ENCODE assay signal across 1 cellular context in the genomic region with DNA sequence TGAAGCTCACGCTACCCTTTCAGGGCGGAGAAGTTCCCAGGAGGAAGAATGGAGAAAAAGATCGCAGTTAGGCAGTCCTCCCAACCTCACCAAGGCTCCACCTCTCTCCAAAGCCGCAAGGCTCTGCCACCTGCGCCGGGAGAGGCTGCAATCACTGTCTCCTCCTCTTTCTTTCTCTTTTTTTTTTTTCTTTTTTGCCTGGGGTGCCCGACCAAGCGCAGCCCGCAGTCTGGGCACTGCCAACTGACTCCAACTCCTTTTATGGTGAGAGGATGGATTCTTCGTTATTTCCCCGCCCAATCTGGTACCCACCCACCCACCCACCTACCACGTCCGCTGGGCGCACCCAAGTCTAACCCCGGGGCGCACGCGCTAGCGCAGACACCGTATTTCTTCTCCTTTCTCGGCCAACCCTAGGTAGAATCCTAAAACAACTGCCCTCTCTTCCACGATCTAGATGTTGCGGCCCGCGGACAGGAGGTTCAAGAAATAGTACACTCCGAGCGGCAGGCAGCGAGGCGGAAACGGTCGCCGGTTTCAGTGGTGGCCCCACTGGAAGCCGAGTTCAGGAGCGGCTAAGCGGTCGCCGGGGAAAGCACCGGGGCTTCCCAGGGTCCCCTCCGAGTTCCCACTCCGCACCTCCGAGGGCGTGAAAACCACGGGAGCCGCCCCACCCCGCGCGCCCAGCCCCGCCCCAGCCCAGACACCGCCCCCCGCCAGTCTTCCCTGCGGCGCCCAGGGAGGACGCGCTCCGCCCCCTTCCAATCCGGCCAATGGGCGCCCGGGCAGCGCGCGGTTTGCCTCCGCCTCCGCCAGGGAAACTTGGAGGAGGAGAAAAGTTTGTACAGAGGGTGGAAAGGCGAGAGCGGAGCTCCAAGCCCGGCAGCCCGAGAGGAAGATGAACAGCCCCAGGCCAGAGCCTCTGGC.
TF ChIP-seq lines count a peak whose summit lies in the region.

A gene (plus strand): TSS at position 845 of the 927 bp plus-strand sequence. CDS start 1,079 bp downstream, outside the sequence.

TF ChIP-seq in HEK293, 187 proteins besides CTCF, POLR2A, EP300 and RAD21 (continued from another document and continues in another):
- TF ChIP-seq, protein P1, sequence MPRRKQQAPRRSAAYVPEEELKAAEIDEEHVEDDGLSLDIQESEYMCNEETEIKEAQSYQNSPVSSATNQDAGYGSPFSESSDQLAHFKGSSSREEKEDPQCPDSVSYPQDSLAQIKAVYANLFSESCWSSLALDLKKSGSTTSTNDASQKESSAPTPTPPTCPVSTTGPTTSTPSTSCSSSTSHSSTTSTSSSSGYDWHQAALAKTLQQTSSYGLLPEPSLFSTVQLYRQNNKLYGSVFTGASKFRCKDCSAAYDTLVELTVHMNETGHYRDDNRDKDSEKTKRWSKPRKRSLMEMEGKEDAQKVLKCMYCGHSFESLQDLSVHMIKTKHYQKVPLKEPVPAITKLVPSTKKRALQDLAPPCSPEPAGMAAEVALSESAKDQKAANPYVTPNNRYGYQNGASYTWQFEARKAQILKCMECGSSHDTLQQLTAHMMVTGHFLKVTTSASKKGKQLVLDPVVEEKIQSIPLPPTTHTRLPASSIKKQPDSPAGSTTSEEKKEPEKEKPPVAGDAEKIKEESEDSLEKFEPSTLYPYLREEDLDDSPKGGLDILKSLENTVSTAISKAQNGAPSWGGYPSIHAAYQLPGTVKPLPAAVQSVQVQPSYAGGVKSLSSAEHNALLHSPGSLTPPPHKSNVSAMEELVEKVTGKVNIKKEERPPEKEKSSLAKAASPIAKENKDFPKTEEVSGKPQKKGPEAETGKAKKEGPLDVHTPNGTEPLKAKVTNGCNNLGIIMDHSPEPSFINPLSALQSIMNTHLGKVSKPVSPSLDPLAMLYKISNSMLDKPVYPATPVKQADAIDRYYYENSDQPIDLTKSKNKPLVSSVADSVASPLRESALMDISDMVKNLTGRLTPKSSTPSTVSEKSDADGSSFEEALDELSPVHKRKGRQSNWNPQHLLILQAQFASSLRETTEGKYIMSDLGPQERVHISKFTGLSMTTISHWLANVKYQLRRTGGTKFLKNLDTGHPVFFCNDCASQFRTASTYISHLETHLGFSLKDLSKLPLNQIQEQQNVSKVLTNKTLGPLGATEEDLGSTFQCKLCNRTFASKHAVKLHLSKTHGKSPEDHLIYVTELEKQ (tag by site-specific recombination; IDR thresholded peaks at IDR 0.05; ENCODE audit: borderline replicate concordance), result no peak
- no peak for TF ChIP-seq ZNF776 (tag by site-specific recombination; IDR thresholded peaks at IDR 0.05; ENCODE audit: borderline replicate concordance)
- no peak for TF ChIP-seq ZNF548 (tag by site-specific recombination; IDR thresholded peaks at IDR 0.05)
- no peak for TF ChIP-seq ZNF138 (tag by site-specific recombination; IDR thresholded peaks at IDR 0.05; ENCODE audit: borderline replicate concordance)
- no peak for TF ChIP-seq WT1 (tag by site-specific recombination; IDR thresholded peaks at IDR 0.05)
- peak; percentile 75 for TF ChIP-seq SP2 (tag by site-specific recombination; IDR thresholded peaks at IDR 0.05)
- TF ChIP-seq ZNF76 (tag by site-specific recombination; IDR thresholded peaks at IDR 0.05; ENCODE audit: borderline replicate concordance, low read depth), result peak; percentile 80
- no peak for TF ChIP-seq ZBTB48 (tag by site-specific recombination; IDR thresholded peaks at IDR 0.05)
- TF ChIP-seq ZNF837 (tag by site-specific recombination; IDR thresholded peaks at IDR 0.05), result no peak
- no peak for TF ChIP-seq GLI4 (tag by site-specific recombination; IDR thresholded peaks at IDR 0.05)
- TF ChIP-seq, protein P2, sequence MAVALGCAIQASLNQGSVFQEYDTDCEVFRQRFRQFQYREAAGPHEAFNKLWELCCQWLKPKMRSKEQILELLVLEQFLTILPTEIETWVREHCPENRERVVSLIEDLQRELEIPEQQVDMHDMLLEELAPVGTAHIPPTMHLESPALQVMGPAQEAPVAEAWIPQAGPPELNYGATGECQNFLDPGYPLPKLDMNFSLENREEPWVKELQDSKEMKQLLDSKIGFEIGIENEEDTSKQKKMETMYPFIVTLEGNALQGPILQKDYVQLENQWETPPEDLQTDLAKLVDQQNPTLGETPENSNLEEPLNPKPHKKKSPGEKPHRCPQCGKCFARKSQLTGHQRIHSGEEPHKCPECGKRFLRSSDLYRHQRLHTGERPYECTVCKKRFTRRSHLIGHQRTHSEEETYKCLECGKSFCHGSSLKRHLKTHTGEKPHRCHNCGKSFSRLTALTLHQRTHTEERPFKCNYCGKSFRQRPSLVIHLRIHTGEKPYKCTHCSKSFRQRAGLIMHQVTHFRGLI (tag by site-specific recombination; IDR thresholded peaks at IDR 0.05), result no peak; the same call in 1 of the 2 replicates
- peak; percentile 74 for TF ChIP-seq ZBTB17 (tag by site-specific recombination; IDR thresholded peaks at IDR 0.05)
- TF ChIP-seq KLF8 (tag by site-specific recombination; IDR thresholded peaks at IDR 0.05), result peak; percentile 80
- TF ChIP-seq HOXA7 (CRISPR knock-in tag; IDR thresholded peaks at IDR 0.05; ENCODE audit: borderline replicate concordance), result no peak
- no peak for TF ChIP-seq ZNF792 (tag by site-specific recombination; IDR thresholded peaks at IDR 0.05)
- TF ChIP-seq ZNF423 (tag by site-specific recombination; IDR thresholded peaks at IDR 0.05), result no peak; the same call in none of the 2 replicates
- no peak for TF ChIP-seq ZNF585B (tag by site-specific recombination; IDR thresholded peaks at IDR 0.05)
- TF ChIP-seq ZNF416 (tag by site-specific recombination; IDR thresholded peaks at IDR 0.05), result no peak
- no peak for TF ChIP-seq ZNF114 (tag by site-specific recombination; IDR thresholded peaks at IDR 0.05)
- no peak for TF ChIP-seq ZNF37A (tag by site-specific recombination; IDR thresholded peaks at IDR 0.05)
- no peak for TF ChIP-seq ZNF530 (tag by site-specific recombination; IDR thresholded peaks at IDR 0.05; ENCODE audit: low read depth)
- TF ChIP-seq SCRT2 (tag by site-specific recombination; IDR thresholded peaks at IDR 0.05), result no peak
- no peak for TF ChIP-seq YY2 (tag by site-specific recombination; IDR thresholded peaks at IDR 0.05)
- TF ChIP-seq, protein P3, sequence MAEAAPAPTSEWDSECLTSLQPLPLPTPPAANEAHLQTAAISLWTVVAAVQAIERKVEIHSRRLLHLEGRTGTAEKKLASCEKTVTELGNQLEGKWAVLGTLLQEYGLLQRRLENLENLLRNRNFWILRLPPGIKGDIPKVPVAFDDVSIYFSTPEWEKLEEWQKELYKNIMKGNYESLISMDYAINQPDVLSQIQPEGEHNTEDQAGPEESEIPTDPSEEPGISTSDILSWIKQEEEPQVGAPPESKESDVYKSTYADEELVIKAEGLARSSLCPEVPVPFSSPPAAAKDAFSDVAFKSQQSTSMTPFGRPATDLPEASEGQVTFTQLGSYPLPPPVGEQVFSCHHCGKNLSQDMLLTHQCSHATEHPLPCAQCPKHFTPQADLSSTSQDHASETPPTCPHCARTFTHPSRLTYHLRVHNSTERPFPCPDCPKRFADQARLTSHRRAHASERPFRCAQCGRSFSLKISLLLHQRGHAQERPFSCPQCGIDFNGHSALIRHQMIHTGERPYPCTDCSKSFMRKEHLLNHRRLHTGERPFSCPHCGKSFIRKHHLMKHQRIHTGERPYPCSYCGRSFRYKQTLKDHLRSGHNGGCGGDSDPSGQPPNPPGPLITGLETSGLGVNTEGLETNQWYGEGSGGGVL (tag by site-specific recombination; IDR thresholded peaks at IDR 0.05), result no peak
- TF ChIP-seq SETDB1 (IDR thresholded peaks at IDR 0.05; ENCODE audit: insufficient read length, low read length), result no peak
- TF ChIP-seq KLF10 (tag by site-specific recombination; IDR thresholded peaks at IDR 0.05), result no peak; the same call in 1 of the 2 replicates
- no peak for TF ChIP-seq ZNF10 (tag by site-specific recombination; IDR thresholded peaks at IDR 0.05)
- TF ChIP-seq, protein P4, sequence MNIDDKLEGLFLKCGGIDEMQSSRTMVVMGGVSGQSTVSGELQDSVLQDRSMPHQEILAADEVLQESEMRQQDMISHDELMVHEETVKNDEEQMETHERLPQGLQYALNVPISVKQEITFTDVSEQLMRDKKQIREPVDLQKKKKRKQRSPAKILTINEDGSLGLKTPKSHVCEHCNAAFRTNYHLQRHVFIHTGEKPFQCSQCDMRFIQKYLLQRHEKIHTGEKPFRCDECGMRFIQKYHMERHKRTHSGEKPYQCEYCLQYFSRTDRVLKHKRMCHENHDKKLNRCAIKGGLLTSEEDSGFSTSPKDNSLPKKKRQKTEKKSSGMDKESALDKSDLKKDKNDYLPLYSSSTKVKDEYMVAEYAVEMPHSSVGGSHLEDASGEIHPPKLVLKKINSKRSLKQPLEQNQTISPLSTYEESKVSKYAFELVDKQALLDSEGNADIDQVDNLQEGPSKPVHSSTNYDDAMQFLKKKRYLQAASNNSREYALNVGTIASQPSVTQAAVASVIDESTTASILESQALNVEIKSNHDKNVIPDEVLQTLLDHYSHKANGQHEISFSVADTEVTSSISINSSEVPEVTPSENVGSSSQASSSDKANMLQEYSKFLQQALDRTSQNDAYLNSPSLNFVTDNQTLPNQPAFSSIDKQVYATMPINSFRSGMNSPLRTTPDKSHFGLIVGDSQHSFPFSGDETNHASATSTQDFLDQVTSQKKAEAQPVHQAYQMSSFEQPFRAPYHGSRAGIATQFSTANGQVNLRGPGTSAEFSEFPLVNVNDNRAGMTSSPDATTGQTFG (tag by site-specific recombination; IDR thresholded peaks at IDR 0.05; ENCODE audit: borderline replicate concordance), result no peak
- TF ChIP-seq SALL2 (tag by site-specific recombination; IDR thresholded peaks at IDR 0.05; ENCODE audit: borderline replicate concordance), result no peak
- TF ChIP-seq ZNF292 (tag by site-specific recombination; IDR thresholded peaks at IDR 0.05; ENCODE audit: borderline replicate concordance, low read depth), result no peak
- TF ChIP-seq SP3 (tag by site-specific recombination; IDR thresholded peaks at IDR 0.05), result peak; percentile 69
- TF ChIP-seq, protein P5, sequence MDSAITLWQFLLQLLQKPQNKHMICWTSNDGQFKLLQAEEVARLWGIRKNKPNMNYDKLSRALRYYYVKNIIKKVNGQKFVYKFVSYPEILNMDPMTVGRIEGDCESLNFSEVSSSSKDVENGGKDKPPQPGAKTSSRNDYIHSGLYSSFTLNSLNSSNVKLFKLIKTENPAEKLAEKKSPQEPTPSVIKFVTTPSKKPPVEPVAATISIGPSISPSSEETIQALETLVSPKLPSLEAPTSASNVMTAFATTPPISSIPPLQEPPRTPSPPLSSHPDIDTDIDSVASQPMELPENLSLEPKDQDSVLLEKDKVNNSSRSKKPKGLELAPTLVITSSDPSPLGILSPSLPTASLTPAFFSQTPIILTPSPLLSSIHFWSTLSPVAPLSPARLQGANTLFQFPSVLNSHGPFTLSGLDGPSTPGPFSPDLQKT (IDR thresholded peaks at IDR 0.05; ENCODE audit: borderline replicate concordance, low read depth, low read length), result no peak
- no peak for TF ChIP-seq HOXC10 (CRISPR knock-in tag; IDR thresholded peaks at IDR 0.05)
- TF ChIP-seq ZNF274 (IDR thresholded peaks at IDR 0.05; ENCODE audit: low read length), result no peak
- no peak for TF ChIP-seq ZNF274 (tag by site-specific recombination; IDR thresholded peaks at IDR 0.05; ENCODE audit: borderline replicate concordance)
- TF ChIP-seq ZNF658 (tag by site-specific recombination; IDR thresholded peaks at IDR 0.05), result no peak
- TF ChIP-seq ZNF221 (tag by site-specific recombination; IDR thresholded peaks at IDR 0.05; ENCODE audit: borderline replicate concordance), result no peak
- TF ChIP-seq ZNF621 (tag by site-specific recombination; IDR thresholded peaks at IDR 0.05), result no peak
- peak; percentile 52; the same call in 1 of the 2 replicates for TF ChIP-seq ZNF366 (tag by site-specific recombination; conservative IDR thresholded peaks at IDR 0.05)
- 0 out of 2 replicates have a peak, but pooled peaks have one; percentile 32 for TF ChIP-seq IKZF3 (tag by site-specific recombination; IDR thresholded peaks at IDR 0.05)
- TF ChIP-seq YY1 (tag by site-specific recombination; IDR thresholded peaks at IDR 0.05), result no peak
- TF ChIP-seq ZNF404 (tag by site-specific recombination; IDR thresholded peaks at IDR 0.05), result no peak
- TF ChIP-seq, protein P6, sequence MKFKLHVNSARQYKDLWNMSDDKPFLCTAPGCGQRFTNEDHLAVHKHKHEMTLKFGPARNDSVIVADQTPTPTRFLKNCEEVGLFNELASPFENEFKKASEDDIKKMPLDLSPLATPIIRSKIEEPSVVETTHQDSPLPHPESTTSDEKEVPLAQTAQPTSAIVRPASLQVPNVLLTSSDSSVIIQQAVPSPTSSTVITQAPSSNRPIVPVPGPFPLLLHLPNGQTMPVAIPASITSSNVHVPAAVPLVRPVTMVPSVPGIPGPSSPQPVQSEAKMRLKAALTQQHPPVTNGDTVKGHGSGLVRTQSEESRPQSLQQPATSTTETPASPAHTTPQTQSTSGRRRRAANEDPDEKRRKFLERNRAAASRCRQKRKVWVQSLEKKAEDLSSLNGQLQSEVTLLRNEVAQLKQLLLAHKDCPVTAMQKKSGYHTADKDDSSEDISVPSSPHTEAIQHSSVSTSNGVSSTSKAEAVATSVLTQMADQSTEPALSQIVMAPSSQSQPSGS (tag by site-specific recombination; IDR thresholded peaks at IDR 0.05; ENCODE audit: low read depth), result no peak
- TF ChIP-seq, protein P7, sequence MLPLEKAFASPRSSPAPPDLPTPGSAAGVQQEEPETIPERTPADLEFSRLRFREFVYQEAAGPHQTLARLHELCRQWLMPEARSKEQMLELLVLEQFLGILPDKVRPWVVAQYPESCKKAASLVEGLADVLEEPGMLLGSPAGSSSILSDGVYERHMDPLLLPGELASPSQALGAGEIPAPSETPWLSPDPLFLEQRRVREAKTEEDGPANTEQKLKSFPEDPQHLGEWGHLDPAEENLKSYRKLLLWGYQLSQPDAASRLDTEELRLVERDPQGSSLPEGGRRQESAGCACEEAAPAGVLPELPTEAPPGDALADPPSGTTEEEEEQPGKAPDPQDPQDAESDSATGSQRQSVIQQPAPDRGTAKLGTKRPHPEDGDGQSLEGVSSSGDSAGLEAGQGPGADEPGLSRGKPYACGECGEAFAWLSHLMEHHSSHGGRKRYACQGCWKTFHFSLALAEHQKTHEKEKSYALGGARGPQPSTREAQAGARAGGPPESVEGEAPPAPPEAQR (tag by site-specific recombination; IDR thresholded peaks at IDR 0.05), result no peak
- TF ChIP-seq ZNF223 (tag by site-specific recombination; IDR thresholded peaks at IDR 0.05), result no peak
- no peak for TF ChIP-seq ZNF174 (tag by site-specific recombination; IDR thresholded peaks at IDR 0.05)
- no peak for TF ChIP-seq ZBTB1 (tag by site-specific recombination; IDR thresholded peaks at IDR 0.05)
- TF ChIP-seq, protein P8, sequence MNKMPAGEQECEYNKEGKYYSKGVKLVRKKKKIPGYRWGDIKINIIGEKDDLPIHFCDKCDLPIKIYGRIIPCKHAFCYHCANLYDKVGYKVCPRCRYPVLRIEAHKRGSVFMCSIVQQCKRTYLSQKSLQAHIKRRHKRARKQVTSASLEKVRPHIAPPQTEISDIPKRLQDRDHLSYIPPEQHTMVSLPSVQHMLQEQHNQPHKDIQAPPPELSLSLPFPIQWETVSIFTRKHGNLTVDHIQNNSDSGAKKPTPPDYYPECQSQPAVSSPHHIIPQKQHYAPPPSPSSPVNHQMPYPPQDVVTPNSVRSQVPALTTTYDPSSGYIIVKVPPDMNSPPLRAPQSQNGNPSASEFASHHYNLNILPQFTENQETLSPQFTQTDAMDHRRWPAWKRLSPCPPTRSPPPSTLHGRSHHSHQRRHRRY (tag by site-specific recombination; IDR thresholded peaks at IDR 0.05), result no peak
- TF ChIP-seq ZNF610 (tag by site-specific recombination; IDR thresholded peaks at IDR 0.05; ENCODE audit: borderline replicate concordance), result no peak
